1 cellular context compared by ENCODE assay signal in the genomic region with DNA sequence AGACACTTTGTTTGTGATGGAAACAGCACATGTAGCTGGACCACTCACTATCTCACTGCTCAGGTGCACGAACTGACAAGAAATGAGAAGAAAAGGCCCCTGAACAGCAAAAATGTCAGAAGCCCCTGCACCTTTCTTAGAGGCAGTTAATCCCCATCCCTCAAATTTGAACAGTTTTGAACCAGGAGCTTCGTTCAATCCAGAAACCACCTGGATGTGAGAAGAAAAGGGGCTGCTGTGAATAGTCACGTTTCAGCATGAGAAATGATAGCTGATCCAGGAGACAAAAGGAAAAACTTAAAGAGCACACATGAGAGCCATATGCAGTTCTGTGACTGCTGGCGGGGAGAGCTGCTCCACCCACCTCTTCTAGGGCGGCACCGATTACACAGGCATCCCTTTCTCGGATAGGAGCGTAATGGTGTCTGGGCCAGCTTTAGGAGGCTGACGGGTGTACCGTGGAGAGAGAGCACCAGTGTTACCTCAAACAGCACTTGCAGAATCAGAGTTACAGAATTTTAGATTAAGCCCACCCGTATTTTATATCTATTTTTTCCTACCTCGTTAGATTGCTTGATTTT.
TF ChIP-seq lines count a peak whose summit lies in the region.

No MANE protein-coding gene starts in this region.

TF ChIP-seq in IMR-90, 13 proteins besides CTCF, POLR2A, EP300 and RAD21 (continued from another document):
- TF ChIP-seq MAZ (IDR thresholded peaks at IDR 0.05; ENCODE audit: borderline replicate concordance, low read depth, low read length) (no peak), CHD1 (IDR thresholded peaks at IDR 0.05; ENCODE audit: low read depth, low read length) (no peak)
